12 cellular contexts compared by ENCODE assay signal in the genomic region with DNA sequence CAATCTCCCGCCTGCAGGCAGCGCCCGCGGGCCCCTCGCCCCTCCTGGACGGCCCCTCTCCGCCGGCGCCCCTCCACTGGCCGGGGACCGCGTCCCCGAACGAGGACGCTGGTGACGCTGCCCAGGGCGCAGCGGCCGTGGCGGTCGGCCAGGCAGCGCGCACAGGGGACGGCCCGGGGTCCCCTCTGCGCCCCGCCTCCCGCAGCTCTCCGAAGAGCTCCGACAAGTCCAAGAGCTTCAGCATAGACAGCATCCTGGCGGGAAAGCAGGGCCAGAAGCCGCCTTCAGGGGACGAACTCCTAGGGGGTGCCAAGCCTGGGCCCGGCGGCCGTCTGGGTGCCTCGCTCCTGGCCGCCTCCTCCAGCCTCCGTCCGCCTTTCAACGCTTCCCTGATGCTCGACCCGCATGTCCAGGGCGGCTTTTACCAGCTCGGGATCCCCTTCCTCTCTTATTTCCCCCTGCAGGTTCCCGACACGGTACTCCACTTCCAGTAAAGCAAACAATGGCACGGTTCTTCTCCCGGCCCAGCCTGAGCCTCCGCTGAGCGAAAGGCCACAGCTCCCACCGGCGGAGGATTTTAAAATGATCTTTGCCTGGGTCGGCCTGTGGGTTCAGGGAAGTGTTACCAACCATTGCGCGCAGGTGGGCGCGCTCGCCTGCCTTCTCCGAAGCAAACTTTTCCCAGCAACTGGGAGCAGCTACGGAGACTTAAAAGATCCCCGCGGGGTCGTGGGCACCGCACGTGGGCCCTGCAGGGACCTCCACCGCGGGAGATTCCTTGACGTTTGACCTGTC. TPM values are rescaled to one million over a fixed set of nuclear protein-coding genes. Genes with fewer than 3 reads are reported as not detected.
DNase-seq lines count a peak whose midpoint lies in the region; ATAC-seq and TF ChIP-seq lines count a peak whose summit lies in the region.
"Had no signal": no experiment of that assay in that cellular context is flagged by ENCODE, and none has a peak within 500 bp of the region (broad histone marks: within the 10 kb centered on the region; RNA-seq: fewer than 3 reads in every experiment).

No MANE protein-coding gene starts in this region.

- no peak overlapping the region for H3K27ac Mint-ChIP-seq in nephron progenitor cell
- H3K27ac Mint-ChIP-seq: activated CD8-positive, alpha-beta memory T cell treated with anti-CD3 and anti-CD28 coated beads, Interleukin-2, amount 10 ng/mL, durations not matched to agents 7 days and 5 days; T-cell had no signal

- ATAC-seq in GM19397 (IDR thresholded peaks at IDR 0.05; ENCODE audit: unreplicated experiment) = no peak
- ATAC-seq in HG02798 (IDR thresholded peaks at IDR 0.05; ENCODE audit: poor library complexity, unreplicated experiment) = no peak
- ATAC-seq in HG03039 (IDR thresholded peaks at IDR 0.05; ENCODE audit: unreplicated experiment) = no peak
- ATAC-seq in GM21786 (IDR thresholded peaks at IDR 0.05; ENCODE audit: unreplicated experiment) = no peak
- ATAC-seq: T-cell had no signal

- H3K27me3 ChIP-seq in esophagus squamous epithelium = peaks cover 8 to 94% (median 30%) of the 10 kb centered on the region in 4 donors

- peaks cover 71% of the 10 kb centered on the region for H3K4me1 Mint-ChIP-seq in nephron progenitor cell

- intact Hi-C loops in esophagus squamous epithelium (cut with DNase I) = loop anchor here (10.0 kb wide), 2 partner anchors 185 to 295 kb away; no protein-coding TSS in a partner anchor

- no peak for TF ChIP-seq POLR2A in esophagus squamous epithelium (IDR thresholded peaks at IDR 0.05)

- peaks cover 7 to 36% (median 13%) of the 10 kb centered on the region in 3 donors for H3K4me1 ChIP-seq in esophagus squamous epithelium
- H3K4me1 ChIP-seq: BE2C had no signal

- H3K27ac ChIP-seq in esophagus squamous epithelium = peak overlapping the region in 3 of 4 donors; percentile 24 to 70 (median 68)

- peak overlapping the region; percentile 88 for H3K4me3 Mint-ChIP-seq in nephron progenitor cell
- H3K4me3 Mint-ChIP-seq: activated CD8-positive, alpha-beta memory T cell treated with anti-CD3 and anti-CD28 coated beads, Interleukin-2, amount 10 ng/mL, durations not matched to agents 7 days and 5 days; T-cell had no signal

- H3K36me3 ChIP-seq in esophagus squamous epithelium = no peaks in the 10 kb centered on the region
- H3K36me3 ChIP-seq: BE2C had no signal

- H3K27me3 Mint-ChIP-seq in nephron progenitor cell (ENCODE audit: low read depth, poor library complexity) = peaks cover 34% of the 10 kb centered on the region

- WGBS in esophagus squamous epithelium, 2 donors = 12 to 36% methylated on average over 10 to 22 of the region's 69 CpGs

- H3K9me3 Mint-ChIP-seq in nephron progenitor cell = no peaks in the 10 kb centered on the region
- H3K9me3 Mint-ChIP-seq: T-cell had no signal

- H3K4me3 ChIP-seq in AG09309 (ENCODE audit: control insufficient read depth, low read depth, low read length) (peak overlapping the region; percentile 32), esophagus squamous epithelium (peak overlapping the region in 2 of 4 donors; percentile 28 to 56)

- DNase-seq in AG09309 (ENCODE audit: low read depth) = no peak
- DNase-seq in RPMI7951 (ENCODE audit: low read depth) = peak; percentile 60
- DNase-seq in esophagus squamous epithelium (lab: John Stamatoyannopoulos, UW) = no peak
- DNase-seq in nephron progenitor cell = peak; percentile 45
- DNase-seq: activated CD8-positive, alpha-beta memory T cell treated with anti-CD3 and anti-CD28 coated beads, Interleukin-2, amount 10 ng/mL, durations not matched to agents 7 days and 5 days; BE2C; NCI-H446 treated with DMSO at 0.1 percent for 48 hours; T-cell had no signal

- TF ChIP-seq CTCF in AG09309 (IDR thresholded peaks at IDR 0.05; ENCODE audit: control insufficient read depth, insufficient read depth, low read depth, low read length, missing control alignments) (no peak), esophagus squamous epithelium (IDR thresholded peaks at IDR 0.05) (no peak), nephron progenitor cell (IDR thresholded peaks at IDR 0.05) (no peak)

- H3K36me3 Mint-ChIP-seq in nephron progenitor cell (ENCODE audit: low read depth) = peaks cover 16% of the 10 kb centered on the region
- H3K36me3 Mint-ChIP-seq: activated CD8-positive, alpha-beta memory T cell treated with anti-CD3 and anti-CD28 coated beads, Interleukin-2, amount 10 ng/mL, durations not matched to agents 7 days and 5 days; T-cell had no signal

- no peaks in the 10 kb centered on the region for H3K9me3 ChIP-seq in esophagus squamous epithelium
- H3K9me3 ChIP-seq: BE2C had no signal

RNA-seq across cellular contexts. Expression of a gene that starts 1.1 kb away (rescaled TPM):
- total RNA-seq in RPMI7951 (2014; rRNA removed; shearing (Covaris generic)) = 4.3 and 5.7 TPM in 2 replicates
- total RNA-seq in esophagus squamous epithelium = 1 to 10 TPM in 1 of 4 donors, under 1 TPM in 2, not detected in 1; 0.13 to 1.6 (median 0.57) TPM
- total RNA-seq: activated CD8-positive, alpha-beta memory T cell treated with anti-CD3 and anti-CD28 coated beads, Interleukin-2, amount 10 ng/mL, durations not matched to agents 7 days and 5 days; T-cell had no signal

RNA-seq across cellular contexts. Expression of a gene that starts 12.8 kb away (rescaled TPM):
- total RNA-seq in RPMI7951 (2014; rRNA removed; shearing (Covaris generic)) = 1.3 and 1.6 TPM in 2 replicates
- under 1 TPM; 0.09 to 0.57 (median 0.40) TPM for total RNA-seq in esophagus squamous epithelium
- total RNA-seq: activated CD8-positive, alpha-beta memory T cell treated with anti-CD3 and anti-CD28 coated beads, Interleukin-2, amount 10 ng/mL, durations not matched to agents 7 days and 5 days; T-cell had no signal

RNA-seq across cellular contexts. Expression of a gene that starts 24.4 kb away (rescaled TPM):
- 6.1 and 8.8 TPM in 2 replicates for total RNA-seq in RPMI7951 (2014; rRNA removed; shearing (Covaris generic))
- 10 to 100 TPM; 10.7 to 17.7 (median 14.8) TPM for total RNA-seq in esophagus squamous epithelium

Comparison
In these comparisons a context has a peak if more than half of its experiments do, and no peak if none do; other contexts are left out.
1. DNase-seq: peak in RPMI7951 (single experiment) and nephron progenitor cell (single experiment); none in AG09309 (single experiment) and esophagus squamous epithelium (single experiment).